In the genomic region with DNA sequence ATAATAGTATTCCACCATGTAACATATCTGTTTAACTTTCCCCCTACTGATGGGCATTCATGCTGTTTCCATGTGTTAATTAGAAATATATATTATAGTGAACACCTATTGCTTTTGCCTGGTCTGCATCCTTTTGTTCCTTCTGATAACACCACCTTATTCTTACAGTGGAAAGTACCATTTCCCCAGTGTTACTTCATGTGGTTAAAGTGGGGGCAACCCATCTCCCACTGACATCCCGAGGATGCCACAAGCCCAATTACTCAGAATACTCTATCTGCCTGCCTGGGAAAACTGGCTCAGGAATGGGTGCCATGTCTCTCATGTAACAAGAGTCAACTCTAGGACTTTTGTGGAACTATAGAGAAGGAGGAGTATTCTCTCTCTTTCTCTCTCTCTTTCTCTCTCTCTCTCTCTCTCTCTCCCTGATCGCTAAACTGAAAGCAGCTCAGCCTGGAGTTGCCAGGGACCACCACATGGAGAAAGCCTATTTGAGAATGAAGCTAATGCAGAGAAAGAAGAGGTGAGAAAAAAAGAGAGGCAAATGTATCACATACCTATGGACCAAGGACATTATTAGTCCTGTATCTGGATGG, we compare ENCODE assay signal across 22 cellular contexts.
"Had no signal": no experiment of that assay in that cellular context is flagged by ENCODE, and none has a peak within 500 bp of the region (broad histone marks: within the 10 kb centered on the region; RNA-seq: fewer than 3 reads in every experiment).

No MANE protein-coding gene starts in this region.

- H3K4me3 ChIP-seq: colonic mucosa, lung, right atrium auricular region, SK-N-MC, stomach, upper lobe of left lung had no signal

- H3K27ac Mint-ChIP-seq: activated B cell treated with CpG ODN at 0.5 μM for 24 hours; activated CD4-positive, alpha-beta memory T cell treated with anti-CD3 and anti-CD28 coated beads for 36 hours; activated naive CD8-positive, alpha-beta T cell; endodermal cell; nephron progenitor cell had no signal

- ATAC-seq: activated T-cell treated with anti-CD3 and anti-CD28 coated beads, Interleukin-2, amount 50 U/mL, for 4 hours; left lobe of liver had no signal

- FAIRE-seq: kidney had no signal

- H3K36me3 ChIP-seq: colonic mucosa, right atrium auricular region, stomach, upper lobe of left lung had no signal

- H3K27me3 ChIP-seq: colonic mucosa, right atrium auricular region, stomach, upper lobe of left lung had no signal

- H3K9me3 ChIP-seq: colonic mucosa, right atrium auricular region had no signal

- H3K4me1 ChIP-seq: colonic mucosa had no signal

- H3K9me3 Mint-ChIP-seq: activated T-cell treated with anti-CD3 and anti-CD28 coated beads, Interleukin-2, amount 50 U/mL, for 4 hours; central memory CD8-positive, alpha-beta T cell had no signal

- H3K4me3 Mint-ChIP-seq: activated B cell treated with CpG ODN at 0.5 μM for 24 hours; activated CD4-positive, alpha-beta memory T cell treated with anti-CD3 and anti-CD28 coated beads for 36 hours; activated naive CD8-positive, alpha-beta T cell; activated T-cell treated with anti-CD3 and anti-CD28 coated beads, Interleukin-2, amount 50 U/mL, for 4 hours; central memory CD8-positive, alpha-beta T cell; endodermal cell; nephron progenitor cell had no signal

- H3K27me3 Mint-ChIP-seq: activated B cell treated with CpG ODN at 0.5 μM for 24 hours; activated CD4-positive, alpha-beta memory T cell treated with anti-CD3 and anti-CD28 coated beads for 36 hours; activated naive CD8-positive, alpha-beta T cell; central memory CD8-positive, alpha-beta T cell had no signal

- H3K27ac ChIP-seq: colonic mucosa, right atrium auricular region, SK-N-MC, stomach, upper lobe of left lung had no signal

- DNase-seq: activated B cell treated with CpG ODN at 0.5 μM for 24 hours; activated CD4-positive, alpha-beta memory T cell treated with anti-CD3 and anti-CD28 coated beads for 36 hours; activated CD4-positive, alpha-beta T cell treated with anti-CD3 and anti-CD28 coated beads for 4 hours; activated CD8-positive, alpha-beta memory T cell treated with anti-CD3 and anti-CD28 coated beads, Interleukin-2, amount 50 U/mL, for 4 hours; activated gamma-delta T cell; activated T-cell treated with anti-CD3 and anti-CD28 coated beads, Interleukin-2, amount 50 U/mL, for 4 hours; anterior cingulate cortex; colonic mucosa; endodermal cell; foreskin melanocyte; kidney; nephron progenitor cell; nucleus accumbens; stomach; T-helper 9 cell had no signal
